ENCODE assay signal across 10 cellular contexts in genomic region chr3:194364652-194365434, GRCh38. TPM values are rescaled to one million over a fixed set of nuclear protein-coding genes. Genes with fewer than 3 reads are reported as not detected.
DNase-seq lines count a peak whose midpoint lies in the region; ATAC-seq and TF ChIP-seq lines count a peak whose summit lies in the region.
"Had no signal": no experiment of that assay in that cellular context is flagged by ENCODE, and none has a peak within 500 bp of the region (broad histone marks: within the 10 kb centered on the region; RNA-seq: fewer than 3 reads in every experiment).

No MANE protein-coding gene starts in this region.

- H3K4me3 Mint-ChIP-seq in effector memory CD8-positive, alpha-beta T cell, result no peak overlapping the region
- no peak overlapping the region for H3K4me3 Mint-ChIP-seq in progenitor cell of endocrine pancreas (ENCODE audit: low read depth)

- no peak overlapping the region for H3K27ac ChIP-seq in A673 (ENCODE audit: low read depth, low read length, poor library complexity, severe bottlenecking)
- no peak overlapping the region for H3K27ac ChIP-seq in SJSA1
- H3K27ac ChIP-seq: lower lobe of right lung had no signal

- intact Hi-C loops in A673 (cut with micrococcal nuclease; ENCODE audit: unreplicated experiment), result no loop called here
- intact Hi-C loops in left cardiac atrium (cut with DNase I), result no loop called here

- H3K36me3 ChIP-seq in A673 (ENCODE audit: insufficient read depth, low read length, poor library complexity, severe bottlenecking) (no peaks in the 10 kb centered on the region), SJSA1 (no peaks in the 10 kb centered on the region)
- H3K36me3 ChIP-seq: lower lobe of right lung had no signal

- peaks cover under 1 to 2% of the 10 kb centered on the region in 2 donors for H3K4me1 Mint-ChIP-seq in effector memory CD8-positive, alpha-beta T cell (ENCODE audit: low read depth in 2 of 2)
- H3K4me1 Mint-ChIP-seq in progenitor cell of endocrine pancreas (ENCODE audit: low read depth), result peaks cover 2% of the 10 kb centered on the region

- BruUV-seq in A673 (replicated peaks; lab: Mats Ljungman, UMichigan), result no TSS peak

- H3K4me1 ChIP-seq in A673 (ENCODE audit: insufficient read depth, low read length, poor library complexity, severe bottlenecking) (peaks cover 10% of the 10 kb centered on the region), SJSA1 (replicated peaks) (peaks cover 35% of the 10 kb centered on the region)
- H3K4me1 ChIP-seq: lower lobe of right lung had no signal

- no peak for TF ChIP-seq CTCF in A673 (conservative IDR thresholded peaks at IDR 0.05; ENCODE audit: low read depth, low read length)
- no peak for TF ChIP-seq CTCF in HFF-Myc (IDR thresholded peaks at IDR 0.05; ENCODE audit: low read depth, low read length, missing control alignments)
- no peak for TF ChIP-seq CTCF in progenitor cell of endocrine pancreas (IDR thresholded peaks at IDR 0.05; ENCODE audit: unreplicated experiment)

- no peak overlapping the region for H3K4me3 ChIP-seq in A673 (ENCODE audit: low read depth, low read length, poor library complexity, severe bottlenecking)
- no peak overlapping the region for H3K4me3 ChIP-seq in HFF-Myc (replicated peaks; ENCODE audit: low read depth, low read length)
- no peak overlapping the region for H3K4me3 ChIP-seq in SJSA1
- H3K4me3 ChIP-seq: lower lobe of right lung had no signal

- no peaks in the 10 kb centered on the region for H3K36me3 Mint-ChIP-seq in effector memory CD8-positive, alpha-beta T cell (ENCODE audit: insufficient read depth)
- no peaks in the 10 kb centered on the region for H3K36me3 Mint-ChIP-seq in progenitor cell of endocrine pancreas (ENCODE audit: insufficient read depth)

- peak; percentile 5 to 48 for ATAC-seq in left cardiac atrium
- no peak for ATAC-seq in effector memory CD8-positive, alpha-beta T cell (replicated peaks)

- POLR2A ChIA-PET in A673 (lab: Charles Lee; ENCODE audit: low non-redundant PET), result no interaction called here

- H3K27ac Mint-ChIP-seq in effector memory CD8-positive, alpha-beta T cell, result no peak overlapping the region
- no peak overlapping the region for H3K27ac Mint-ChIP-seq in progenitor cell of endocrine pancreas

- H3K27me3 ChIP-seq in A673 (replicated peaks; ENCODE audit: insufficient read depth, low read depth, low read length, poor library complexity) (no peaks in the 10 kb centered on the region), SJSA1 (replicated peaks) (no peaks in the 10 kb centered on the region)

- no peaks in the 10 kb centered on the region for H3K9me3 Mint-ChIP-seq in effector memory CD8-positive, alpha-beta T cell
- no peaks in the 10 kb centered on the region for H3K9me3 Mint-ChIP-seq in progenitor cell of endocrine pancreas (ENCODE audit: low read depth)

- H3K9me3 ChIP-seq in A673 (ENCODE audit: low read depth, low read length, poor library complexity, severe bottlenecking) (no peaks in the 10 kb centered on the region), SJSA1 (replicated peaks) (no peaks in the 10 kb centered on the region)
- H3K9me3 ChIP-seq: lower lobe of right lung had no signal

- CTCF ChIA-PET in A673 (lab: Charles Lee), result no interaction called here

- DNase-seq in A673 (ENCODE audit: low spot score) (peak; percentile 50), HFF-Myc (ENCODE audit: extremely low read depth, low read depth) (peak; percentile 61), SJSA1 (ENCODE audit: low read depth in 1 of 2, low spot score in 2 of 2) (peak; percentile 49 to 66), left cardiac atrium (peak; percentile 43), progenitor cell of endocrine pancreas (ENCODE audit: low spot score, unreplicated experiment) (no peak), OCI-M1 (lab: John Stamatoyannopoulos, UW) (no peak), putamen (ENCODE audit: low spot score) (no peak)
- DNase-seq in effector memory CD8-positive, alpha-beta T cell, result no peak
- DNase-seq: Karpas-422, lower lobe of right lung had no signal

- peaks cover 38 to 84% of the 10 kb centered on the region in 2 donors for H3K27me3 Mint-ChIP-seq in effector memory CD8-positive, alpha-beta T cell
- H3K27me3 Mint-ChIP-seq in progenitor cell of endocrine pancreas, result peaks cover 34% of the 10 kb centered on the region

RNA-seq across cellular contexts. Expression of gene LRRC15, which starts 4.7 kb away (rescaled TPM):
- total RNA-seq in A673 (2021), result not detected in 2 replicates
- total RNA-seq in SJSA1 (2014; rRNA removed; shearing (Covaris generic)), result 1.4 and 4.9 TPM in 2 replicates
- under 1 TPM; 0.18 to 0.74 TPM for total RNA-seq in left cardiac atrium
- total RNA-seq in progenitor cell of endocrine pancreas, result not detected in 2 replicates

RNA-seq across cellular contexts. Expression of gene CPN2, which starts 13.7 kb away (rescaled TPM):
- total RNA-seq in A673 (2021) (not detected in 2 replicates), left cardiac atrium (not detected), progenitor cell of endocrine pancreas (not detected in 2 replicates)
- not detected in 2 replicates for total RNA-seq in SJSA1 (2014; rRNA removed; shearing (Covaris generic))
- total RNA-seq: lower lobe of right lung had no signal

RNA-seq across cellular contexts. Expression of gene GP5, which starts 34.2 kb away (rescaled TPM):
- 0.09 and 0.11 TPM in 2 replicates for total RNA-seq in A673 (2021)
- not detected in 2 replicates for total RNA-seq in SJSA1 (2014; rRNA removed; shearing (Covaris generic))
- total RNA-seq in left cardiac atrium, result under 1 TPM; 0.06 to 0.21 TPM
- 0.18 and 0.24 TPM in 2 replicates for total RNA-seq in progenitor cell of endocrine pancreas

Comparison
In these comparisons a context has a peak if more than half of its experiments do, and no peak if none do; other contexts are left out.
1. DNase-seq: peak in A673 (single experiment), HFF-Myc (single experiment), SJSA1 (2 of 2) and left cardiac atrium (single experiment); none in effector memory CD8-positive, alpha-beta T cell (0 of 3), progenitor cell of endocrine pancreas (single experiment), OCI-M1 (single experiment) and putamen (single experiment).